In the genomic region with DNA sequence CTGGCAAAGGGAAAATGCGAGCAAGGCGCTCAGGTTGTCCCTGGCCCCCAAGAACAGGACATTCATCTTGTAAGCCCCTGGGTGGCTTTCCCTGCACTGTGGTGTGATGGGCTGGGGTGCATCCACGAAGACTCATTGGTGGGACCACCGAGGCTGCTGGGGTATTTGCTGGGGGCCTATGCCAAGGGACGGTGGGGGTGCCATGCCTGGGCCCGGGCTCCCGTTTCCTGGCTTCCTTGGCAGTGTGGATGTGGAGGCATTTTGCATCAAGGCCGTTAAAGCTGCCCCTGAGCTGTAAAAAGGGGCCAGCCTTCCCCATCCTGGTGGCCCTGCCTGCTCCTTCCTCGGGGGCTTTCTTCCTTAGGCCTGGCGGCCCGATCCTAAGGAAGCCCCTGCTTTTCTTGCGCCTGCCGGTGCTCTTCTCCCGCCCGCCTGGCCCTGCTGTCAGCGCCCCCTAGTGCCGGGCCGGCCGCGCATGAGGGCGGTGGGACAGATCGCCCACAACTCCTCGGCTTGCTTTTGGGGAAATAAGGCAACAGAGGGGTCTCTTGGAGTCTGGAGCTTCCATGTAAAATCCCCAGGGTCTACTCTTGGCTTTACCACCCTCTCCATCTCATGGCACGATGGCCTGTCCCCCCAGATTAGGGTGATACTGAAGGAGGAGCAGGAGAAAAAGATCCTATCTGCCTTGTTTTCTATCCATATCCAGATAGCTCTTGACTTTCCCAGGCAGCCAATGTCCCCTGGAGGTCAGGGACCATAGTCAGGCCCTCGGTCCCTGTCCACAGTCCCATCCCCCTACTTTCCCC, we compare ENCODE assay signal across 1 cellular context.
TF ChIP-seq lines count a peak whose summit lies in the region.

No MANE protein-coding gene starts in this region.

TF ChIP-seq in H1, 55 proteins besides CTCF, POLR2A, EP300 and RAD21:
- TF ChIP-seq, protein P1, sequence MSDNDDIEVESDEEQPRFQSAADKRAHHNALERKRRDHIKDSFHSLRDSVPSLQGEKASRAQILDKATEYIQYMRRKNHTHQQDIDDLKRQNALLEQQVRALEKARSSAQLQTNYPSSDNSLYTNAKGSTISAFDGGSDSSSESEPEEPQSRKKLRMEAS (IDR thresholded peaks at IDR 0.05), result peak; percentile 68
- TF ChIP-seq TAF7 (optimal IDR thresholded peaks at IDR 0.05; ENCODE audit: borderline replicate concordance, low read depth, low read length), result peak; percentile 22
- TF ChIP-seq JUND (IDR thresholded peaks at IDR 0.05; ENCODE audit: low read length), result no peak
- TF ChIP-seq GABPA (IDR thresholded peaks at IDR 0.05; ENCODE audit: borderline replicate concordance, insufficient read depth, low read length), result peak; percentile 70; the same call in 1 of the 2 replicates
- TF ChIP-seq GTF2F1 (IDR thresholded peaks at IDR 0.05; ENCODE audit: borderline replicate concordance, low read depth, low read length), result no peak
